In genomic region chr7:42928754-42929153, GRCh38 we compare ENCODE assay signal across 15 cellular contexts. TPM values are rescaled to one million over a fixed set of nuclear protein-coding genes. Genes with fewer than 3 reads are reported as not detected.
DNase-seq lines count a peak whose midpoint lies in the region; ATAC-seq and TF ChIP-seq lines count a peak whose summit lies in the region.
"Had no signal": no experiment of that assay in that cellular context is flagged by ENCODE, and none has a peak within 500 bp of the region (broad histone marks: within the 10 kb centered on the region; RNA-seq: fewer than 3 reads in every experiment).

No MANE protein-coding gene starts in this region.

- no peak overlapping the region for H2AFZ ChIP-seq in DND-41 (ENCODE audit: low read depth, low read length)

- peaks cover 20% of the 10 kb centered on the region for H3K4me1 Mint-ChIP-seq in endodermal cell

- H3K36me3 Mint-ChIP-seq in endodermal cell (ENCODE audit: low read depth), result peaks cover 28% of the 10 kb centered on the region

- H3K36me3 ChIP-seq in BLaER1 treated with 17β-estradiol and CSF1 and Interleukin-3, amounts not matched to agents 10 nM and 100 nM, result peaks cover 35 to 64% (median 44%) of the 10 kb centered on the region in 11 experiments
- H3K36me3 ChIP-seq in DND-41 (ENCODE audit: insufficient read depth, low read length) (peaks cover 56% of the 10 kb centered on the region), endodermal cell (ENCODE audit: control insufficient read depth, insufficient read depth, low read length) (peaks cover 42% of the 10 kb centered on the region)

- TF ChIP-seq CTCF in DND-41 (IDR thresholded peaks at IDR 0.05; ENCODE audit: borderline replicate concordance, extremely low read depth, low read length, poor library complexity, severe bottlenecking) (no peak), endodermal cell (conservative IDR thresholded peaks at IDR 0.05) (no peak)

- H3K9me3 Mint-ChIP-seq in endodermal cell, result no peaks in the 10 kb centered on the region
- H3K9me3 Mint-ChIP-seq: immature natural killer cell, neural crest cell had no signal

- peak overlapping the region; percentile 32 to 96 (median 90); a peak in 20 of 22 replicates for H3K4me2 ChIP-seq in BLaER1 treated with 17β-estradiol and CSF1 and Interleukin-3, amounts not matched to agents 10 nM and 100 nM
- H3K4me2 ChIP-seq in DND-41 (ENCODE audit: insufficient read depth, low read length), result peak overlapping the region; percentile 87; the same call in 1 of the 2 replicates

- H3K4me1 ChIP-seq in BLaER1 treated with 17β-estradiol and CSF1 and Interleukin-3, amounts not matched to agents 10 nM and 100 nM, result peaks cover 45 to 77% (median 63%) of the 10 kb centered on the region in 10 experiments
- peaks cover 44% of the 10 kb centered on the region for H3K4me1 ChIP-seq in DND-41 (ENCODE audit: insufficient read depth, low read length)
- H3K4me1 ChIP-seq in endodermal cell (ENCODE audit: control insufficient read depth, insufficient read depth, low read length), result peaks cover 4% of the 10 kb centered on the region

- DNase-seq in DND-41 (no peak), OCI-M1 (lab: John Stamatoyannopoulos, UW) (peak; percentile 4), endodermal cell (no peak), NCI-H510A treated with DMSO at 0.1 percent for 48 hours (lab: John Stamatoyannopoulos, UW) (no peak)
- DNase-seq in effector CD8-positive, alpha-beta T cell (lab: John Stamatoyannopoulos, UW), result no peak
- DNase-seq: activated CD4-positive, alpha-beta T cell treated with anti-CD3 and anti-CD28 coated beads for 1 hour; DMS79 treated with DMSO at 0.1 percent for 48 hours; immature natural killer cell; NCI-H2081 treated with DMSO at 0.1 percent for 48 hours had no signal

- no peak overlapping the region for H3K9ac ChIP-seq in BLaER1 treated with 17β-estradiol and CSF1 and Interleukin-3, amounts not matched to agents 10 nM and 100 nM
- no peak overlapping the region for H3K9ac ChIP-seq in DND-41 (ENCODE audit: low read depth, low read length)
- no peak overlapping the region for H3K9ac ChIP-seq in endodermal cell (ENCODE audit: extremely low read depth, low read length, poor library complexity, severe bottlenecking)

- peaks cover 33 to 88% (median 71%) of the 10 kb centered on the region in 11 experiments; a peak in 20 of 22 replicates for H4K20me1 ChIP-seq in BLaER1 treated with 17β-estradiol and CSF1 and Interleukin-3, amounts not matched to agents 10 nM and 100 nM
- peaks cover 55% of the 10 kb centered on the region for H4K20me1 ChIP-seq in DND-41 (ENCODE audit: insufficient read depth, low read length)

- ATAC-seq in DND-41 (ENCODE audit: insufficient read depth, low read depth) (no peak), GM21528 (IDR thresholded peaks at IDR 0.05; ENCODE audit: low FRiP score, unreplicated experiment) (no peak)

- no peak overlapping the region for H3K4me3 Mint-ChIP-seq in endodermal cell

- H3K9me3 ChIP-seq in BLaER1 treated with 17β-estradiol and CSF1 and Interleukin-3, amounts not matched to agents 10 nM and 100 nM (replicated peaks in 1 of 11), result no peaks in the 10 kb centered on the region
- H3K9me3 ChIP-seq in DND-41 (ENCODE audit: insufficient read depth, low read length, severe bottlenecking) (no peaks in the 10 kb centered on the region), endodermal cell (ENCODE audit: control insufficient read depth, low read length) (no peaks in the 10 kb centered on the region)
- H3K9me3 ChIP-seq: ascending aorta had no signal

- H3K79me2 ChIP-seq in DND-41 (ENCODE audit: insufficient read depth, low read length), result peaks cover 92% of the 10 kb centered on the region

- peak overlapping the region; percentile 22 for H3K27ac Mint-ChIP-seq in endodermal cell

- no peaks in the 10 kb centered on the region for H3K27me3 ChIP-seq in BLaER1 treated with 17β-estradiol and CSF1 and Interleukin-3, amounts not matched to agents 10 nM and 100 nM
- H3K27me3 ChIP-seq in DND-41 (ENCODE audit: insufficient read depth, low read length, poor library complexity) (no peaks in the 10 kb centered on the region), endodermal cell (ENCODE audit: control insufficient read depth, insufficient read depth, low read length, poor library complexity, severe bottlenecking) (no peaks in the 10 kb centered on the region)
- H3K27me3 ChIP-seq: ascending aorta had no signal

- no peaks in the 10 kb centered on the region for H3K27me3 Mint-ChIP-seq in endodermal cell (ENCODE audit: insufficient read depth)

- H3K4me3 ChIP-seq in BLaER1 treated with 17β-estradiol and CSF1 and Interleukin-3, amounts not matched to agents 10 nM and 100 nM, result no peak overlapping the region
- H3K4me3 ChIP-seq in DND-41 (ENCODE audit: low read depth in 1 of 2, low read length in 2 of 2) (0 out of 4 replicates have a peak overlapping the region, but pooled peaks of 1 of the 2 experiments have one; percentile 21), endodermal cell (ENCODE audit: low read length) (peak overlapping the region; percentile 100)
- H3K4me3 ChIP-seq: ascending aorta, lung had no signal

- no peak overlapping the region for H3K27ac ChIP-seq in BLaER1 treated with 17β-estradiol and CSF1 and Interleukin-3, amounts not matched to agents 10 nM and 100 nM
- H3K27ac ChIP-seq in DND-41 (ENCODE audit: low read length), result no peak overlapping the region
- no peak overlapping the region for H3K27ac ChIP-seq in endodermal cell (ENCODE audit: low read depth, low read length)
- H3K27ac ChIP-seq: ascending aorta, C4-2B had no signal

- WGBS in endodermal cell (ENCODE audit: insufficient coverage in 1 of 2, insufficient read length in 1 of 2), 2 experiments, result 62 to 89% methylated on average over 1 to 3 of the region's 3 CpGs

RNA-seq across cellular contexts. Expression of gene PSMA2, which starts 3.2 kb away (rescaled TPM):
- 100 to 1,000 TPM; 163 to 191 TPM for total RNA-seq in endodermal cell
- 197 TPM for polyA plus RNA-seq in endodermal cell (2013, experiment 1 of 2)
- polyA plus RNA-seq in endodermal cell (2013, experiment 2 of 2), result 183 TPM

RNA-seq across cellular contexts. Expression of gene MRPL32, which starts 3.4 kb away (rescaled TPM):
- total RNA-seq in endodermal cell, result 10 to 100 TPM; 88.6 to 97.0 TPM
- 69.7 TPM for polyA plus RNA-seq in endodermal cell (2013, experiment 1 of 2)
- 65.0 TPM for polyA plus RNA-seq in endodermal cell (2013, experiment 2 of 2)

RNA-seq across cellular contexts. Expression of gene C7orf25, which starts 16.9 kb away (rescaled TPM):
- total RNA-seq in endodermal cell, result 1 to 10 TPM; 3.2 to 4.8 TPM
- 2.5 TPM for polyA plus RNA-seq in endodermal cell (2013, experiment 1 of 2)
- 3.2 TPM for polyA plus RNA-seq in endodermal cell (2013, experiment 2 of 2)
